Comparison of ENCODE assay signal across 1 cellular context in the genomic region with DNA sequence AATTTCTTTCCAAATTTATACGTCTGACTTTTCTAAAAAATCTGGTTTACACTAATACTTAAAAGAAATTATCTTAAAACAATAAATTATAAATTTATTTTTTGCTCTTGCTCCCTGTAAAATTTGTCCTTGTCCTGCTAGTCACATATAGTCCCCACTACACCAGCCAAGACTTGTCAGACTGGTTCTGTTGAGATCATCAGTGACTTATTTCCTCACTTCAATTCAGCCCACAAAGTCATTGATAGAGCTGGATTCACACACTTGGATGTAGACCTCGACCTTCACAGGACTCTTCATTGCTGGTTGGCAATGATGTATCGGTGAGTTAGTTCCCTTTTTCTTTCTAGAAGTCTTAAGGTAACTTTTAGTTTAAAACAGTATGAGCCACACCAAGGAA.
TF ChIP-seq lines count a peak whose summit lies in the region.

A gene with protein sequence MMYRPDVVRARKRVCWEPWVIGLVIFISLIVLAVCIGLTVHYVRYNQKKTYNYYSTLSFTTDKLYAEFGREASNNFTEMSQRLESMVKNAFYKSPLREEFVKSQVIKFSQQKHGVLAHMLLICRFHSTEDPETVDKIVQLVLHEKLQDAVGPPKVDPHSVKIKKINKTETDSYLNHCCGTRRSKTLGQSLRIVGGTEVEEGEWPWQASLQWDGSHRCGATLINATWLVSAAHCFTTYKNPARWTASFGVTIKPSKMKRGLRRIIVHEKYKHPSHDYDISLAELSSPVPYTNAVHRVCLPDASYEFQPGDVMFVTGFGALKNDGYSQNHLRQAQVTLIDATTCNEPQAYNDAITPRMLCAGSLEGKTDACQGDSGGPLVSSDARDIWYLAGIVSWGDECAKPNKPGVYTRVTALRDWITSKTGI (plus strand): TSS at position 263 of the 400 bp plus-strand sequence. CDS start 50 bp downstream, at position 313.

TF ChIP-seq in H1, 55 proteins besides CTCF, POLR2A, EP300 and RAD21:
- no peak for TF ChIP-seq NRF1 (IDR thresholded peaks at IDR 0.05; ENCODE audit: low read depth, low read length)
- TF ChIP-seq EZH2 (IDR thresholded peaks at IDR 0.05; ENCODE audit: low read depth, low read length, severe bottlenecking): no peak
- TF ChIP-seq MAFK (IDR thresholded peaks at IDR 0.05; ENCODE audit: low read depth, low read length): no peak
- no peak for TF ChIP-seq BACH1 (IDR thresholded peaks at IDR 0.05; ENCODE audit: low read length)
- no peak for TF ChIP-seq TAF7 (optimal IDR thresholded peaks at IDR 0.05; ENCODE audit: borderline replicate concordance, low read depth, low read length)
- no peak for TF ChIP-seq POLR2AphosphoS5 (IDR thresholded peaks at IDR 0.05; ENCODE audit: low read depth, low read length)
- no peak for TF ChIP-seq SAP30 (IDR thresholded peaks at IDR 0.05; ENCODE audit: insufficient read depth, insufficient replicate concordance, low read length)
- TF ChIP-seq NANOG (IDR thresholded peaks at IDR 0.05; ENCODE audit: insufficient read depth, low read depth, low read length, poor library complexity, severe bottlenecking): no peak
- no peak for TF ChIP-seq GTF2F1 (IDR thresholded peaks at IDR 0.05; ENCODE audit: borderline replicate concordance, low read depth, low read length)
- TF ChIP-seq EGR1 (IDR thresholded peaks at IDR 0.05; ENCODE audit: borderline replicate concordance, low read depth, low read length): no peak
- no peak for TF ChIP-seq CBX5 (IDR thresholded peaks at IDR 0.05; ENCODE audit: low read depth, low read length)
- no peak for TF ChIP-seq SRF (IDR thresholded peaks at IDR 0.05; ENCODE audit: low read depth, low read length)
